Comparison of ENCODE assay signal across 14 cellular contexts in the genomic region with DNA sequence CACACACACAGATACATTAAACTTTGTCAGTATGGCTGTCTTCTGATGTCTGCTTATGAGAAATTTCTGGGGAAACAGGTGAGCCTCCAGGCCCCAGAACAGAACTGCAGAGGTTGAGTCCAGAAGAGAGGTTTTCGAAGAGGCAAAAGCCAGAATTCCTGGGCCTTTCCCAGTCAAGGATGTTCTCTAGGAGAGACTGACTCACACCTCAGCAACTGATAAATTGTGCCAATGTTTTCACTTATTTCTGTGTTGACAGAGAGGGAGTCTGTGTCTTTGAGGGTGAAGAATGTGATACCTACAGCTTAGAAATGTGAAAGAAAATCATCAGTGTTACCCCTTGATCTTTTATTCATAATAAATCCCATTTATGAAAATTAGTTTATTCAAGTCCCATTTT. TPM values are rescaled to one million over a fixed set of nuclear protein-coding genes. Genes with fewer than 3 reads are reported as not detected.
DNase-seq lines count a peak whose midpoint lies in the region; ATAC-seq and TF ChIP-seq lines count a peak whose summit lies in the region.
"Had no signal": no experiment of that assay in that cellular context is flagged by ENCODE, and none has a peak within 500 bp of the region (broad histone marks: within the 10 kb centered on the region; RNA-seq: fewer than 3 reads in every experiment).

No MANE protein-coding gene starts in this region.

- peak overlapping the region; percentile 57; the same call in 1 of the 2 replicates for H3K23ac ChIP-seq in IMR-90 (ENCODE audit: low read depth, low read length)
- H3K23ac ChIP-seq in mesenchymal stem cell (ENCODE audit: low read length in 2 of 2) = no peak overlapping the region

- no peak overlapping the region for H3K4me3 Mint-ChIP-seq in CD8-positive, alpha-beta T cell
- H3K4me3 Mint-ChIP-seq: CD4-positive, alpha-beta T cell; neural progenitor cell had no signal

- dilution Hi-C loops in IMR-90 (cut with HindIII; ENCODE audit: low sequenced_read_pairs, unreplicated experiment) = no loop called here

- CTCF ChIA-PET in IMR-90 (lab: Yijun Ruan, JAX) = no interaction called here
- CTCF ChIA-PET in CD8-positive, alpha-beta T cell (lab: Charles Lee) = interaction anchor here (1.8 kb wide), 1 partner anchor 25 kb away, joined by 9 read pairs; no protein-coding TSS in a partner anchor

- H3K4ac ChIP-seq in IMR-90 (ENCODE audit: low read depth, low read length) (peak overlapping the region; percentile 96), mesenchymal stem cell (ENCODE audit: low read depth in 1 of 2, low read length in 2 of 2) (no peak overlapping the region)

- peak overlapping the region; percentile 40 for H4K5ac ChIP-seq in IMR-90 (ENCODE audit: low read depth, low read length)

- WGBS in IMR-90 (ENCODE audit: extremely low coverage in 2 of 2, insufficient read length in 1 of 2), 2 experiments = no CpG with 5 or more reads among the region's 1 CpG
- WGBS in mesenchymal stem cell = 89% methylated on average over 1 of the region's 1 CpG

- no peak for TF ChIP-seq POLR2A in IMR-90 (IDR thresholded peaks at IDR 0.05; ENCODE audit: low read depth, low read length)

- H3K36me3 Mint-ChIP-seq in CD8-positive, alpha-beta T cell = no peaks in the 10 kb centered on the region

- H3K56ac ChIP-seq in IMR-90 (ENCODE audit: extremely low read depth, insufficient read depth, low read length) = no peak overlapping the region

- H4K20me1 ChIP-seq in IMR-90 (ENCODE audit: insufficient read depth, low read length) = peaks cover 22% of the 10 kb centered on the region

- peak overlapping the region; percentile 76; the same call in 1 of the 2 replicates for H3K27ac ChIP-seq in IMR-90 (ENCODE audit: insufficient read depth, low read length)
- no peak overlapping the region for H3K27ac ChIP-seq in mesenchymal stem cell (ENCODE audit: low read length, poor library complexity, severe bottlenecking)
- H3K27ac ChIP-seq in upper lobe of right lung = peak overlapping the region; percentile 26
- no peak overlapping the region for H3K27ac ChIP-seq in CD8-positive, alpha-beta T cell (ENCODE audit: low read depth, low read length)
- H3K27ac ChIP-seq: neural progenitor cell had no signal

- H3K79me1 ChIP-seq in IMR-90 (ENCODE audit: low read depth in 1 of 2, low read length in 2 of 2) = peaks cover 56 to 88% of the 10 kb centered on the region in 2 experiments
- H3K79me1 ChIP-seq in mesenchymal stem cell (replicated peaks; ENCODE audit: low read length, poor library complexity, severe bottlenecking) = peaks cover 50% of the 10 kb centered on the region

- no peak for TF ChIP-seq RAD21 in IMR-90 (IDR thresholded peaks at IDR 0.05; ENCODE audit: low read length)

- H2AK5ac ChIP-seq in IMR-90 (ENCODE audit: low read depth, low read length) (peak overlapping the region; percentile 94; the same call in 1 of the 2 replicates), mesenchymal stem cell (ENCODE audit: low read length, severe bottlenecking) (no peak overlapping the region)

- no peak overlapping the region; the same call in 1 of the 2 replicates for H3K4me2 ChIP-seq in IMR-90 (ENCODE audit: low read depth, low read length)
- no peak overlapping the region for H3K4me2 ChIP-seq in mesenchymal stem cell (ENCODE audit: low read length, poor library complexity, severe bottlenecking)
- H3K4me2 ChIP-seq: neural progenitor cell had no signal

- H2BK12ac ChIP-seq in mesenchymal stem cell (ENCODE audit: low read length in 2 of 2) = no peak overlapping the region

- H3K27ac Mint-ChIP-seq in CD8-positive, alpha-beta T cell = no peak overlapping the region
- H3K27ac Mint-ChIP-seq: CD4-positive, alpha-beta T cell; neural progenitor cell had no signal

- H3K14ac ChIP-seq in IMR-90 (replicated peaks; ENCODE audit: low read depth, low read length) (0 out of 2 replicates have a peak overlapping the region, but pooled peaks have one; percentile 55), mesenchymal stem cell (ENCODE audit: low read length in 2 of 2) (no peak overlapping the region)

- H3K9me3 Mint-ChIP-seq in CD8-positive, alpha-beta T cell = no peaks in the 10 kb centered on the region
- H3K9me3 Mint-ChIP-seq: CD4-positive, alpha-beta T cell; neural progenitor cell had no signal

- H2AK9ac ChIP-seq in IMR-90 (replicated peaks; ENCODE audit: low read depth, low read length, poor library complexity) = no peak overlapping the region

- POLR2A ChIA-PET in IMR-90 (lab: Charles Lee; ENCODE audit: unreplicated experiment) = interaction anchor here (0.6 kb wide), 1 partner anchor 48 kb away, joined by 3 read pairs; no protein-coding TSS in a partner anchor
- POLR2A ChIA-PET in CD8-positive, alpha-beta T cell (lab: Charles Lee) = no interaction called here

- no peak overlapping the region for H3K4me3 ChIP-seq in IMR-90 (ENCODE audit: insufficient read depth, low read depth, low read length)
- no peak overlapping the region for H3K4me3 ChIP-seq in mesenchymal stem cell (ENCODE audit: insufficient read depth in 1 of 2, low read depth in 1 of 2, low read length in 2 of 2)
- no peak overlapping the region for H3K4me3 ChIP-seq in upper lobe of right lung
- no peak overlapping the region for H3K4me3 ChIP-seq in CD8-positive, alpha-beta T cell (ENCODE audit: low read depth, low read length)
- H3K4me3 ChIP-seq: neural progenitor cell had no signal

- H2BK120ac ChIP-seq in IMR-90 (ENCODE audit: low read depth, low read length) = peak overlapping the region; percentile 96
- H2BK120ac ChIP-seq in mesenchymal stem cell (ENCODE audit: low read depth, low read length) = no peak overlapping the region

- in situ Hi-C loops in IMR-90 (cut with MboI; ENCODE audit: low sequenced_read_pairs) = loop anchor here (5.0 kb wide), 1 partner anchor 74 kb away; no protein-coding TSS in a partner anchor

- BruUV-seq in IMR-90 (replicated peaks; lab: Mats Ljungman, UMichigan) = no TSS peak

- H3K27me3 ChIP-seq in IMR-90 (ENCODE audit: control insufficient read depth, insufficient read depth, low read length) (no peaks in the 10 kb centered on the region), mesenchymal stem cell (ENCODE audit: control insufficient read depth in 1 of 2, insufficient read depth in 1 of 2, low read length in 2 of 2) (no peaks in the 10 kb centered on the region), upper lobe of right lung (no peaks in the 10 kb centered on the region)
- no peaks in the 10 kb centered on the region for H3K27me3 ChIP-seq in CD8-positive, alpha-beta T cell (ENCODE audit: insufficient read depth, low read length)
- H3K27me3 ChIP-seq: neural progenitor cell had no signal

- H3K9ac ChIP-seq in IMR-90 (ENCODE audit: low read depth, low read length) (no peak overlapping the region), mesenchymal stem cell (ENCODE audit: low read length) (no peak overlapping the region)
- H3K9ac ChIP-seq: neural progenitor cell had no signal

- H2BK15ac ChIP-seq in IMR-90 (ENCODE audit: low read depth, low read length) = peak overlapping the region; percentile 83; the same call in 1 of the 3 replicates
- H2BK15ac ChIP-seq in mesenchymal stem cell (ENCODE audit: low read depth, poor library complexity, severe bottlenecking) = no peak overlapping the region

- peak overlapping the region; percentile 73; the same call in 1 of the 2 replicates for H2BK20ac ChIP-seq in IMR-90 (ENCODE audit: low read depth, low read length)

- DNase-seq in IMR-90 (no peak), astrocyte of the hippocampus (ENCODE audit: low read depth, low spot score) (peak; percentile 32), mesenchymal stem cell (peak; percentile 39), upper lobe of right lung (no peak), DMS153 treated with DMSO at 0.1 percent for 48 hours (lab: John Stamatoyannopoulos, UW; ENCODE audit: unreplicated experiment) (no peak), NCI-H510A (lab: John Stamatoyannopoulos, UW) (no peak)
- no peak for DNase-seq in CD8-positive, alpha-beta T cell
- DNase-seq: activated CD4-positive, CD25-positive, alpha-beta regulatory T cell treated with anti-CD3 and anti-CD28 coated beads, Interleukin-2, amount 50 U/mL, for 72 hours; CD4-positive, alpha-beta T cell; retina; stimulated activated CD4-positive, alpha-beta T cell treated with anti-CD3 and anti-CD28 coated beads, Interleukin-1b, Interleukin-23, amount 100 ng/mL, for 48 hours; T-helper 2 cell had no signal

- no peaks in the 10 kb centered on the region for H3K9me3 ChIP-seq in IMR-90 (ENCODE audit: control insufficient read depth, insufficient read depth, low read length)
- H3K9me3 ChIP-seq in mesenchymal stem cell (ENCODE audit: control insufficient read depth, low read length) = no peaks in the 10 kb centered on the region
- H3K9me3 ChIP-seq in upper lobe of right lung = no peaks in the 10 kb centered on the region
- H3K9me3 ChIP-seq in CD8-positive, alpha-beta T cell (ENCODE audit: low read length) = no peaks in the 10 kb centered on the region

- H4K8ac ChIP-seq in IMR-90 (ENCODE audit: low read depth in 2 of 2, low read length in 2 of 2) = peak overlapping the region in 1 of 2 experiments; percentile 71; a peak in 2 of 4 replicates
- no peak overlapping the region for H4K8ac ChIP-seq in mesenchymal stem cell (ENCODE audit: low read length)

- peaks cover 23% of the 10 kb centered on the region for H3K4me1 ChIP-seq in IMR-90 (ENCODE audit: control insufficient read depth, insufficient read depth, low read length)
- H3K4me1 ChIP-seq in mesenchymal stem cell (ENCODE audit: control insufficient read depth, insufficient read depth, low read depth, low read length) = peaks cover 13% of the 10 kb centered on the region
- H3K4me1 ChIP-seq in upper lobe of right lung = peaks cover 35% of the 10 kb centered on the region
- H3K4me1 ChIP-seq in CD8-positive, alpha-beta T cell (ENCODE audit: insufficient read depth, low read length) = no peaks in the 10 kb centered on the region

- H3K18ac ChIP-seq in IMR-90 (ENCODE audit: low read depth, low read length) (peak overlapping the region; percentile 74), mesenchymal stem cell (ENCODE audit: low read depth in 1 of 2, low read length in 2 of 2) (no peak overlapping the region)

- no peaks in the 10 kb centered on the region for H3K27me3 Mint-ChIP-seq in CD8-positive, alpha-beta T cell (ENCODE audit: low read depth)
- H3K27me3 Mint-ChIP-seq: CD4-positive, alpha-beta T cell had no signal

- H4K91ac ChIP-seq in IMR-90 (ENCODE audit: insufficient read depth, low read depth, low read length) (no peak overlapping the region; the same call in 1 of the 2 replicates), mesenchymal stem cell (ENCODE audit: low read length) (no peak overlapping the region)

- intact Hi-C loops in IMR-90 (cut with micrococcal nuclease) = loop anchor here (5.0 kb wide), 2 partner anchors 54 to 74 kb away; no protein-coding TSS in a partner anchor
- intact Hi-C loops in upper lobe of right lung (cut with DNase I) = no loop called here
- intact Hi-C loops in CD8-positive, alpha-beta T cell (cut with DNase I, micrococcal nuclease) = no loop called here

- H3K36me3 ChIP-seq in IMR-90 (ENCODE audit: control insufficient read depth, insufficient read depth, low read length) = peaks cover 2% of the 10 kb centered on the region; the same call in 1 of the 2 replicates
- H3K36me3 ChIP-seq in mesenchymal stem cell (ENCODE audit: control insufficient read depth in 1 of 2, insufficient read depth in 2 of 2, low read depth in 1 of 2, low read length in 2 of 2) = no peaks in the 10 kb centered on the region
- H3K36me3 ChIP-seq in upper lobe of right lung = no peaks in the 10 kb centered on the region
- no peaks in the 10 kb centered on the region for H3K36me3 ChIP-seq in CD8-positive, alpha-beta T cell (ENCODE audit: insufficient read depth, low read length)
- H3K36me3 ChIP-seq: neural progenitor cell had no signal

- no peak for ATAC-seq in IMR-90 (ENCODE audit: low read depth)
- no peak for ATAC-seq in upper lobe of right lung
- ATAC-seq in CD8-positive, alpha-beta T cell = no peak

- no peak overlapping the region for H2AFZ ChIP-seq in IMR-90 (replicated peaks; ENCODE audit: low read length, poor library complexity)
- H2AFZ ChIP-seq in mesenchymal stem cell (ENCODE audit: low read depth, low read length) = no peak overlapping the region
- H2AFZ ChIP-seq: neural progenitor cell had no signal

- peaks cover 7% of the 10 kb centered on the region for H3K4me1 Mint-ChIP-seq in CD8-positive, alpha-beta T cell (ENCODE audit: low read depth)
- H3K4me1 Mint-ChIP-seq: neural progenitor cell had no signal

- H2BK5ac ChIP-seq in IMR-90 (ENCODE audit: low read depth, low read length, poor library complexity, severe bottlenecking) (peak overlapping the region; percentile 89), mesenchymal stem cell (ENCODE audit: low read depth, low read length, poor library complexity, severe bottlenecking) (no peak overlapping the region)

- peaks cover 42% of the 10 kb centered on the region for H3K9me1 ChIP-seq in IMR-90 (ENCODE audit: insufficient read depth, low read length)

- TF ChIP-seq CTCF in IMR-90 (conservative IDR thresholded peaks at IDR 0.05; ENCODE audit: low read depth, low read length) (no peak), upper lobe of right lung (IDR thresholded peaks at IDR 0.05) (no peak)
- TF ChIP-seq CTCF in CD8-positive, alpha-beta T cell (IDR thresholded peaks at IDR 0.05) = no peak

RNA-seq across cellular contexts. Expression of gene LDHD, which starts 30.3 kb away (rescaled TPM):
- total RNA-seq in IMR-90 (2012; rRNA removed) (under 0.01 TPM in 1 of 2 replicates, not detected in the other), upper lobe of right lung (10.7 TPM)
- polyA plus RNA-seq in IMR-90 (2012; rRNA removed) = 0.23 and 0.26 TPM in 2 replicates
- 0.16 and 0.29 TPM in 2 replicates for polyA plus RNA-seq in IMR-90 (2012; cell fraction: cytosol; rRNA removed)
- 0.78 and 1.1 TPM in 2 replicates for polyA plus RNA-seq in IMR-90 (2012; cell fraction: nucleus; rRNA removed; ENCODE audit: low replicate concordance)
- polyA plus RNA-seq in mesenchymal stem cell (2013, experiment 1 of 2) = 0.32 TPM
- 0.21 TPM for polyA plus RNA-seq in mesenchymal stem cell (2013, experiment 2 of 2)
- not detected for total RNA-seq in CD8-positive, alpha-beta T cell
- total RNA-seq: CD4-positive, alpha-beta T cell; Daoy had no signal

Comparison
In these comparisons a context has a peak if more than half of its experiments do, and no peak if none do; other contexts are left out.
1. DNase-seq: peak in astrocyte of the hippocampus (single experiment) and mesenchymal stem cell (single experiment); none in IMR-90 (single experiment), upper lobe of right lung (single experiment), DMS153 treated with DMSO at 0.1 percent for 48 hours (single experiment), CD8-positive, alpha-beta T cell (0 of 7) and NCI-H510A (single experiment).
2. H3K27ac ChIP-seq: peak in IMR-90 (single experiment) and upper lobe of right lung (single experiment); none in mesenchymal stem cell (single experiment) and CD8-positive, alpha-beta T cell (single experiment).
3. RNA of gene LDHD, which starts 30.3 kb away (total RNA-seq): 10.7 TPM in upper lobe of right lung (single experiment); not detected in CD8-positive, alpha-beta T cell and under 0.01 TPM in IMR-90; every median in the first group is over 10 times any median in the second.